Comparison of ENCODE assay signal across 15 cellular contexts in genomic region chr6:54698974-54699373, GRCh38.
A peak's percentile ranks its signal among the peaks of the same experiment; 100 is the strongest.
DNase-seq lines count a peak whose midpoint lies in the region; ATAC-seq, FAIRE-seq and TF ChIP-seq lines count a peak whose summit lies in the region.
"Had no signal": no experiment of that assay in that cellular context is flagged by ENCODE, and none has a peak within 500 bp of the region (broad histone marks: within the 10 kb centered on the region; RNA-seq: fewer than 3 reads in every experiment).

No MANE protein-coding gene starts in this region.

- H3K9me3 ChIP-seq in keratinocyte (ENCODE audit: control insufficient read depth, low read depth, low read length), result no peaks in the 10 kb centered on the region
- H3K9me3 ChIP-seq: BLaER1 treated with 17β-estradiol and CSF1 and Interleukin-3, amounts not matched to agents 10 nM and 100 nM had no signal

- no peaks in the 10 kb centered on the region for H3K36me3 ChIP-seq in keratinocyte (ENCODE audit: control insufficient read depth in 2 of 2, extremely low read depth in 1 of 2, insufficient read depth in 2 of 2, low read length in 2 of 2)
- H3K36me3 ChIP-seq: BLaER1 treated with 17β-estradiol and CSF1 and Interleukin-3, amounts not matched to agents 10 nM and 100 nM had no signal

- peak overlapping the region in 1 of 3 experiments; percentile 53 for H3K4me3 ChIP-seq in keratinocyte (ENCODE audit: control insufficient read depth in 2 of 3, extremely low read depth in 1 of 3, insufficient read depth in 2 of 3, low read depth in 1 of 3, low read length in 3 of 3)
- H3K4me3 ChIP-seq: BLaER1 treated with 17β-estradiol and CSF1 and Interleukin-3, amounts not matched to agents 10 nM and 100 nM had no signal

- H3K9ac ChIP-seq in keratinocyte (ENCODE audit: control insufficient read depth, extremely low read depth, insufficient read depth, low read length), result peak overlapping the region; percentile 56
- H3K9ac ChIP-seq: BLaER1 treated with 17β-estradiol and CSF1 and Interleukin-3, amounts not matched to agents 10 nM and 100 nM had no signal

- no peaks in the 10 kb centered on the region for H4K20me1 ChIP-seq in keratinocyte (ENCODE audit: control insufficient read depth, extremely low read depth, insufficient read depth, low read length)
- H4K20me1 ChIP-seq: BLaER1 treated with 17β-estradiol and CSF1 and Interleukin-3, amounts not matched to agents 10 nM and 100 nM had no signal

- dilution Hi-C loops in keratinocyte (cut with MboI; ENCODE audit: extremely low pct_ligation_motif_present, low sequenced_read_pairs), result no loop called here

- no peaks in the 10 kb centered on the region for H3K9me1 ChIP-seq in keratinocyte (ENCODE audit: control insufficient read depth, extremely low read depth, insufficient read depth, low read length)

- TF ChIP-seq CTCF in keratinocyte (optimal IDR thresholded peaks at IDR 0.05 in 1 of 3, IDR thresholded peaks at IDR 0.05 in 1 of 3, conservative IDR thresholded peaks at IDR 0.05 in 1 of 3; ENCODE audit: extremely low read depth in 1 of 3, insufficient read depth in 2 of 3, low read length in 3 of 3), result no peak

- H3K4me1 ChIP-seq in keratinocyte (ENCODE audit: control insufficient read depth, extremely low read depth, insufficient read depth, low read length), result peaks cover 29% of the 10 kb centered on the region

- peak; percentile 58 for FAIRE-seq in keratinocyte (lab: Jason Lieb, UNC)

- DNase-seq in keratinocyte (ENCODE audit: low read depth, low spot score) (peak; percentile 53), OCI-M2 (lab: John Stamatoyannopoulos, UW; ENCODE audit: unreplicated experiment) (no peak), NCI-H1105 treated with DMSO at 0.1 percent for 48 hours (lab: John Stamatoyannopoulos, UW) (no peak), DMS53 (lab: John Stamatoyannopoulos, UW) (no peak)
- DNase-seq: activated CD4-positive, alpha-beta T cell treated with anti-CD3 and anti-CD28 coated beads, Interleukin-2, amount 10 ng/mL, durations not matched to agents 7 days and 5 days; NCI-H1092 treated with DMSO at 0.1 percent for 48 hours; NCI-H526 treated with DMSO at 0.1 percent for 48 hours; stimulated activated CD4-positive, alpha-beta T cell treated with anti-CD3 and anti-CD28 coated beads, Interleukin-2, amount 100 ng/mL, for 24 hours; stimulated activated naive CD8-positive, alpha-beta T cell treated with anti-CD3 and anti-CD28 coated beads, Interleukin-15, amount 100 ng/mL, for 72 hours had no signal

- H3K27ac ChIP-seq in keratinocyte (ENCODE audit: control insufficient read depth, insufficient read depth, low read length), result peak overlapping the region; percentile 85
- H3K27ac ChIP-seq: BLaER1 treated with 17β-estradiol and CSF1 and Interleukin-3, amounts not matched to agents 10 nM and 100 nM; HL-60 had no signal

- peak overlapping the region; percentile 82 for H3K4me2 ChIP-seq in keratinocyte (ENCODE audit: control insufficient read depth, extremely low read depth, insufficient read depth, low read depth, low read length)
- H3K4me2 ChIP-seq: BLaER1 treated with 17β-estradiol and CSF1 and Interleukin-3, amounts not matched to agents 10 nM and 100 nM had no signal

- peak; percentile 53 for ATAC-seq in GM18498 (IDR thresholded peaks at IDR 0.05; ENCODE audit: unreplicated experiment)
- ATAC-seq in GM21447 (IDR thresholded peaks at IDR 0.05; ENCODE audit: unreplicated experiment), result peak; percentile 62
- ATAC-seq in HG03442 (IDR thresholded peaks at IDR 0.05; ENCODE audit: unreplicated experiment), result peak; percentile 61
- ATAC-seq in HG02981 (IDR thresholded peaks at IDR 0.05; ENCODE audit: unreplicated experiment), result no peak
- ATAC-seq: stimulated activated naive CD8-positive, alpha-beta T cell treated with anti-CD3 and anti-CD28 coated beads, Interleukin-15, amount 100 ng/mL, for 72 hours had no signal

- no peaks in the 10 kb centered on the region for H3K27me3 ChIP-seq in keratinocyte (ENCODE audit: control insufficient read depth, extremely low read depth, insufficient read depth, low read length)
- H3K27me3 ChIP-seq: BLaER1 treated with 17β-estradiol and CSF1 and Interleukin-3, amounts not matched to agents 10 nM and 100 nM had no signal

- H2AFZ ChIP-seq in keratinocyte (ENCODE audit: control insufficient read depth, low read length), result peak overlapping the region; percentile 67

- H3K79me2 ChIP-seq in keratinocyte (ENCODE audit: control insufficient read depth, insufficient read depth, low read length), result no peaks in the 10 kb centered on the region
